In the genomic region with DNA sequence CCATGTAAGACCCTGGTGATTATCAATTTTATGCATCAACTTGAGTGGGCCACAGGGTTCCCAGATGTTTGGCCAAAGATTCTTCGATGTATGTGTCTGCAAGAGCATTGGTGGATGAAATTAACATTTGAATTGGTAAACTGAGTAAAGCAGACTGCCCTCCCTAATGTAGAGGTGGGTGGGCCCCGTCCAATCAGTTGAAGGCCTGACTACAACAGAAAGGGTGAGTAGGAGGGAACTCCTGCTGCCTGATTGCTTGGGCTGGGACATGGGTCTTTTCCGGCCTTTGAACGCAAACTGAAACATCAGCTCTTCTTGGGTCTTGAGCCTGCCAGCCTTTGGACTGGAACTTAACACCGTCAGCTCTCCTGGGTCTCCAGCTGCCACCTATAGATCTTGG, we compare ENCODE assay signal across 29 cellular contexts.
"Had no signal": no experiment of that assay in that cellular context is flagged by ENCODE, and none has a peak within 500 bp of the region (broad histone marks: within the 10 kb centered on the region; RNA-seq: fewer than 3 reads in every experiment).

No MANE protein-coding gene starts in this region.

- H3K27me3 ChIP-seq: stomach, suprapubic skin, testis, thyroid gland, tibial artery, tibial nerve, transverse colon, upper lobe of left lung, upper lobe of right lung, uterus, vagina had no signal

- H3K27ac Mint-ChIP-seq: stimulated activated effector memory CD8-positive, alpha-beta T cell treated with anti-CD3 and anti-CD28 coated beads, Interleukin-12 subunit alpha, Interleukin-12 subunit beta, amount 100 ng/mL, for 72 hours; stimulated activated memory B cell treated with anti-CD40 and anti-IgM and Interleukin-4, amounts not matched to agents 10 μg/mL and 1 μg/mL and 100 μg/mL, for 72 hours; stimulated activated naive B cell treated with anti-CD40 and anti-IgM and Interleukin-4, amounts not matched to agents 10 μg/mL and 1 μg/mL and 100 μg/mL, for 72 hours; stimulated activated naive CD8-positive, alpha-beta T cell treated with anti-CD3 and anti-CD28 coated beads, Interleukin-15, amount 100 ng/mL, for 72 hours; stimulated activated naive CD8-positive, alpha-beta T cell treated with anti-CD3 and anti-CD28 coated beads, Interleukin-15, Interleukin-2, amounts not matched to agents 100 ng/mL and 50 ng/mL, for 24 hours; type B pancreatic cell had no signal

- H3K27me3 Mint-ChIP-seq: stimulated activated memory B cell treated with anti-CD40 and anti-IgM and Interleukin-4, amounts not matched to agents 10 μg/mL and 1 μg/mL and 100 μg/mL, for 72 hours; stimulated activated naive B cell treated with anti-CD40 and anti-IgM and Interleukin-4, amounts not matched to agents 10 μg/mL and 1 μg/mL and 100 μg/mL, for 72 hours; stimulated activated naive CD8-positive, alpha-beta T cell treated with anti-CD3 and anti-CD28 coated beads, Interleukin-15, amount 100 ng/mL, for 72 hours; stimulated activated naive CD8-positive, alpha-beta T cell treated with anti-CD3 and anti-CD28 coated beads, Interleukin-15, Interleukin-2, amounts not matched to agents 100 ng/mL and 50 ng/mL, for 24 hours; type B pancreatic cell had no signal

- H3K9me3 ChIP-seq: stomach, suprapubic skin, testis, thoracic aorta, thyroid gland, tibial artery, tibial nerve, transverse colon, upper lobe of left lung, upper lobe of right lung, uterus, vagina had no signal

- DNase-seq: stimulated activated CD4-positive, alpha-beta T cell treated with anti-CD3 and anti-CD28 coated beads, Interleukin-2, amount 100 ng/mL, for 48 hours; stimulated activated CD4-positive, alpha-beta T cell treated with anti-CD3 and anti-CD28 coated beads, Interleukin-4, amount 100 ng/mL, for 1 hour; stimulated activated CD4-positive, alpha-beta T cell treated with anti-CD3 and anti-CD28 coated beads, Interleukin-4, amount 100 ng/mL, for 24 hours; stimulated activated CD4-positive, alpha-beta T cell treated with anti-CD3 and anti-CD28 coated beads, Interleukin-4, amount 100 ng/mL, for 4 hours; stimulated activated CD8-positive, alpha-beta memory T cell treated with anti-CD3 and anti-CD28 coated beads, Interleukin-4, amount 100 ng/mL, for 48 hours; stimulated activated naive B cell treated with anti-CD40 and anti-IgM and Interleukin-4, amounts not matched to agents 10 μg/mL and 1 μg/mL and 100 μg/mL, for 72 hours; stimulated activated naive CD4-positive, alpha-beta T cell; stimulated activated naive CD4-positive, alpha-beta T cell treated with Interleukin-2 at 50 U/mL for 16 hours; stimulated activated naive CD8-positive, alpha-beta T cell treated with anti-CD3 and anti-CD28 coated beads, Interleukin-15, amount 100 ng/mL, for 72 hours; stimulated activated naive CD8-positive, alpha-beta T cell treated with anti-CD3 and anti-CD28 coated beads, Interleukin-15, Interleukin-2, amounts not matched to agents 100 U/mL and 50 U/mL, for 24 hours; stomach; substantia nigra; testis; thyroid gland; tibial artery; transverse colon; trophoblast cell; upper lobe of left lung; upper lobe of right lung; uterus had no signal

- FAIRE-seq: urothelium cell line had no signal

- H3K27ac ChIP-seq: suprapubic skin, testis, thoracic aorta, thyroid gland, tibial artery, tibial nerve, transverse colon, upper lobe of left lung, upper lobe of right lung, uterus, vagina had no signal

- ATAC-seq: stimulated activated effector memory CD8-positive, alpha-beta T cell treated with anti-CD3 and anti-CD28 coated beads, Interleukin-12 subunit alpha, Interleukin-12 subunit beta, amount 100 ng/mL, for 72 hours; stimulated activated memory B cell treated with anti-CD40 and anti-IgM and Interleukin-4, amounts not matched to agents 10 μg/mL and 1 μg/mL and 100 μg/mL, for 72 hours; stimulated activated naive B cell treated with anti-CD40 and anti-IgM and Interleukin-4, amounts not matched to agents 10 μg/mL and 1 μg/mL and 100 μg/mL, for 72 hours; stimulated activated naive CD8-positive, alpha-beta T cell treated with anti-CD3 and anti-CD28 coated beads, Interleukin-15, amount 100 ng/mL, for 72 hours; stimulated activated naive CD8-positive, alpha-beta T cell treated with anti-CD3 and anti-CD28 coated beads, Interleukin-15, Interleukin-2, amounts not matched to agents 100 U/mL and 50 U/mL, for 24 hours; upper lobe of right lung had no signal

- H3K4me3 Mint-ChIP-seq: stimulated activated effector memory CD8-positive, alpha-beta T cell treated with anti-CD3 and anti-CD28 coated beads, Interleukin-12 subunit alpha, Interleukin-12 subunit beta, amount 100 ng/mL, for 72 hours; stimulated activated memory B cell treated with anti-CD40 and anti-IgM and Interleukin-4, amounts not matched to agents 10 μg/mL and 1 μg/mL and 100 μg/mL, for 72 hours; stimulated activated naive B cell treated with anti-CD40 and anti-IgM and Interleukin-4, amounts not matched to agents 10 μg/mL and 1 μg/mL and 100 μg/mL, for 72 hours; stimulated activated naive CD8-positive, alpha-beta T cell treated with anti-CD3 and anti-CD28 coated beads, Interleukin-15, amount 100 ng/mL, for 72 hours; stimulated activated naive CD8-positive, alpha-beta T cell treated with anti-CD3 and anti-CD28 coated beads, Interleukin-15, Interleukin-2, amounts not matched to agents 100 ng/mL and 50 ng/mL, for 24 hours; type B pancreatic cell had no signal

- H3K9me3 Mint-ChIP-seq: stimulated activated effector memory CD8-positive, alpha-beta T cell treated with anti-CD3 and anti-CD28 coated beads, Interleukin-12 subunit alpha, Interleukin-12 subunit beta, amount 100 ng/mL, for 72 hours; stimulated activated memory B cell treated with anti-CD40 and anti-IgM and Interleukin-4, amounts not matched to agents 10 μg/mL and 1 μg/mL and 100 μg/mL, for 72 hours; stimulated activated naive B cell treated with anti-CD40 and anti-IgM and Interleukin-4, amounts not matched to agents 10 μg/mL and 1 μg/mL and 100 μg/mL, for 72 hours; stimulated activated naive CD8-positive, alpha-beta T cell treated with anti-CD3 and anti-CD28 coated beads, Interleukin-15, amount 100 ng/mL, for 72 hours; stimulated activated naive CD8-positive, alpha-beta T cell treated with anti-CD3 and anti-CD28 coated beads, Interleukin-15, Interleukin-2, amounts not matched to agents 100 ng/mL and 50 ng/mL, for 24 hours; type B pancreatic cell had no signal

- H3K36me3 ChIP-seq: suprapubic skin, thoracic aorta, thyroid gland, transverse colon, upper lobe of left lung, upper lobe of right lung, uterus, vagina had no signal

- H3K36me3 Mint-ChIP-seq: stimulated activated effector memory CD8-positive, alpha-beta T cell treated with anti-CD3 and anti-CD28 coated beads, Interleukin-12 subunit alpha, Interleukin-12 subunit beta, amount 100 ng/mL, for 72 hours; type B pancreatic cell had no signal

- H3K4me3 ChIP-seq: stomach, suprapubic skin, testis, thoracic aorta, thyroid gland, tibial artery, tibial nerve, transverse colon, upper lobe of left lung, upper lobe of right lung, uterus, vagina had no signal

- H3K4me1 ChIP-seq: uterus had no signal
